Comparison of ENCODE assay signal across 35 cellular contexts in genomic region chr19:51663650-51664049, GRCh38. TPM values are rescaled to one million over a fixed set of nuclear protein-coding genes. Genes with fewer than 3 reads are reported as not detected.
"Had no signal": no experiment of that assay in that cellular context is flagged by ENCODE, and none has a peak within 500 bp of the region (broad histone marks: within the 10 kb centered on the region; RNA-seq: fewer than 3 reads in every experiment).

No MANE protein-coding gene starts in this region.

- ATAC-seq: activated naive CD4-positive, alpha-beta T cell treated with anti-CD3 and anti-CD28 coated beads, Interleukin-2, amount 50 U/mL, for 72 hours; activated naive CD8-positive, alpha-beta T cell treated with anti-CD3 and anti-CD28 coated beads, Interleukin-2, amount 50 U/mL, for 24 hours; activated T-cell treated with anti-CD3 and anti-CD28 coated beads, Interleukin-2, amount 50 U/mL, for 4 hours; activated T-cell treated with anti-CD3 and anti-CD28 coated beads, Interleukin-2, amount 50 U/mL, for 72 hours; activated T-helper 17 cell treated with anti-CD3 and anti-CD28 coated beads, Interleukin-2, amount 50 U/mL, for 72 hours; body of pancreas had no signal

- H3K9me3 ChIP-seq: adrenal gland, ascending aorta, body of pancreas, breast epithelium had no signal

- H3K4me3 ChIP-seq: adrenal gland, ascending aorta, body of pancreas, breast epithelium, cardiac muscle cell had no signal

- H3K36me3 ChIP-seq: adrenal gland, ascending aorta, brain microvascular endothelial cell, breast epithelium, cardiac muscle cell had no signal

- H3K27ac ChIP-seq: adrenal gland, ascending aorta, body of pancreas, brain microvascular endothelial cell, breast epithelium, cardiac muscle cell had no signal

- H3K27me3 ChIP-seq: ascending aorta, body of pancreas, brain microvascular endothelial cell had no signal

- DNase-seq: activated effector memory CD4-positive, alpha-beta T cell treated with anti-CD3 and anti-CD28 coated beads, Interleukin-2, amount 50 U/mL, for 16 hours; activated effector memory CD4-positive, alpha-beta T cell treated with Interleukin-2 at 50 U/mL for 16 hours; activated gamma-delta T cell; activated gamma-delta T cell treated with Interleukin-2 at 50 U/mL for 16 hours; activated naive CD4-positive, alpha-beta T cell; activated naive CD4-positive, alpha-beta T cell treated with anti-CD3 and anti-CD28 coated beads for 36 hours; activated naive CD4-positive, alpha-beta T cell treated with anti-CD3 and anti-CD28 coated beads, Interleukin-2, amount 10 ng/mL, durations not matched to agents 7 days and 5 days; activated naive CD4-positive, alpha-beta T cell treated with anti-CD3 and anti-CD28 coated beads, Interleukin-2, amount 50 U/mL, for 16 hours; activated naive CD4-positive, alpha-beta T cell treated with Interleukin-2 at 50 U/mL for 16 hours; activated naive CD8-positive, alpha-beta T cell treated with anti-CD3 and anti-CD28 coated beads for 36 hours; activated naive CD8-positive, alpha-beta T cell treated with anti-CD3 and anti-CD28 coated beads, Interleukin-2, amount 10 ng/mL, durations not matched to agents 7 days and 5 days; activated naive CD8-positive, alpha-beta T cell treated with anti-CD3 and anti-CD28 coated beads, Interleukin-2, amount 50 U/mL, for 24 hours; activated T-cell treated with anti-CD3 and anti-CD28 coated beads, Interleukin-2, amount 50 U/mL, for 24 hours; activated T-cell treated with anti-CD3 and anti-CD28 coated beads, Interleukin-2, amount 50 U/mL, for 4 hours; activated T-cell treated with anti-CD3 and anti-CD28 coated beads, Interleukin-2, amount 50 U/mL, for 48 hours; activated T-cell treated with anti-CD3 and anti-CD28 coated beads, Interleukin-2, amount 50 U/mL, for 72 hours; adrenal gland; amniotic stem cell; amygdala; aorta; body of pancreas; brain microvascular endothelial cell; caudate nucleus; central memory CD4-positive, alpha-beta T cell; cerebellar nuclear complex had no signal

- H3K4me1 ChIP-seq: adrenal gland, ascending aorta, body of pancreas, breast epithelium had no signal

RNA-seq across cellular contexts. Expression of gene SIGLEC14, which starts 17.0 kb away (rescaled TPM):
- total RNA-seq: activated naive CD4-positive, alpha-beta T cell treated with anti-CD3 and anti-CD28 coated beads for 36 hours; activated T-cell treated with anti-CD3 and anti-CD28 coated beads, Interleukin-2, amount 50 U/mL, for 4 hours; activated T-helper 1 cell treated with anti-CD3 and anti-CD28 coated beads, Interleukin-12 subunit alpha, Interleukin-12 subunit beta, Interleukin-2, Interleukin-4 antibody, amounts not matched to agents 30 ng/mL and 10 ng/mL and 1 ng/mL, durations not matched to agents 14 hours and 24 hours and 36 hours; activated T-helper 17 cell treated with anti-CD3 and anti-CD28 coated beads, Interleukin-2, amount 50 U/mL, for 72 hours; activated T-helper 2 cell treated with anti-CD3 and anti-CD28 coated beads, Interferon-gamma antibody, Interleukin-2, Interleukin-4, amounts not matched to agents 10 μg/mL and 5 μg/mL and 100 μg/mL, durations not matched to agents 14 hours and 24 hours and 36 hours; astrocyte; body of pancreas; bronchial epithelial cell; cardiac muscle cell; chondrocyte had no signal
- polyA plus RNA-seq: cardiac muscle cell had no signal

RNA-seq across cellular contexts. Expression of gene SIGLEC5, which starts 33.4 kb away (rescaled TPM):
- total RNA-seq: activated naive CD4-positive, alpha-beta T cell treated with anti-CD3 and anti-CD28 coated beads, Interleukin-2, amount 50 U/mL, for 72 hours; activated naive CD8-positive, alpha-beta T cell treated with anti-CD3 and anti-CD28 coated beads for 36 hours; activated naive CD8-positive, alpha-beta T cell treated with anti-CD3 and anti-CD28 coated beads, Interleukin-2, amount 10 ng/mL, durations not matched to agents 7 days and 5 days; activated T-cell treated with anti-CD3 and anti-CD28 coated beads, Interleukin-2, amount 50 U/mL, for 72 hours; activated T-helper 1 cell treated with anti-CD3 and anti-CD28 coated beads, Interleukin-12 subunit alpha, Interleukin-12 subunit beta, Interleukin-2, Interleukin-4 antibody, amounts not matched to agents 30 ng/mL and 10 ng/mL and 1 ng/mL, durations not matched to agents 14 hours and 24 hours and 36 hours; activated T-helper 17 cell treated with anti-CD3 and anti-CD28 coated beads, Interleukin-2, amount 50 U/mL, for 72 hours; activated T-helper 2 cell treated with anti-CD3 and anti-CD28 coated beads, Interferon-gamma antibody, Interleukin-2, Interleukin-4, amounts not matched to agents 10 μg/mL and 5 μg/mL and 100 μg/mL, durations not matched to agents 14 hours and 24 hours and 36 hours; ascending aorta; astrocyte; bronchial epithelial cell; cardiac muscle cell; chondrocyte had no signal
- polyA plus RNA-seq: adrenal gland, aorta, cardiac muscle cell had no signal
